In the genomic region with DNA sequence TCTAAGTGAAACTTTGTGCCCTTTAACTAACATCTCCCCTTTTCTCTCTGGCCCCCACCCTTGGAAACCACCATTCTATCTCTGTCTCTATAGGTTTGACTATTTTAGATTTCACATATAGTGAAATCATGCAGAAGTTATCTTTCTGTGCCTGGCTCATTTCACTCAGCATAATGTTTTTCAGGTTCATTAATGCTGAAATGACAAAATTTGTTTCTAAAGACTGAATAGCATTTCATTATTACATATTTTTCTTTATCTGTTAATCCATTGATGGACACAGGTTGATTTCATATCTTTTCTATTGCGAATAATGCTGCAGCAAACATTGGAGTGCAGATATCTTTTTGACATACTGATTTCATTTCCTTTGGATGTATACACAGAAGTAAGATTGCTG, we compare ENCODE assay signal across 2 cellular contexts.
TF ChIP-seq lines count a peak whose summit lies in the region.

No MANE protein-coding gene starts in this region.

TF ChIP-seq in HepG2, 621 proteins besides CTCF, POLR2A, EP300 and RAD21:
- TF ChIP-seq, protein P1, sequence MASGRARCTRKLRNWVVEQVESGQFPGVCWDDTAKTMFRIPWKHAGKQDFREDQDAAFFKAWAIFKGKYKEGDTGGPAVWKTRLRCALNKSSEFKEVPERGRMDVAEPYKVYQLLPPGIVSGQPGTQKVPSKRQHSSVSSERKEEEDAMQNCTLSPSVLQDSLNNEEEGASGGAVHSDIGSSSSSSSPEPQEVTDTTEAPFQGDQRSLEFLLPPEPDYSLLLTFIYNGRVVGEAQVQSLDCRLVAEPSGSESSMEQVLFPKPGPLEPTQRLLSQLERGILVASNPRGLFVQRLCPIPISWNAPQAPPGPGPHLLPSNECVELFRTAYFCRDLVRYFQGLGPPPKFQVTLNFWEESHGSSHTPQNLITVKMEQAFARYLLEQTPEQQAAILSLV (CRISPR knock-in tag; IDR thresholded peaks at IDR 0.05; ENCODE audit: borderline replicate concordance) = no peak
- TF ChIP-seq PHB2 (IDR thresholded peaks at IDR 0.05; ENCODE audit: partially characterized antibody) (no peak), MAFK (conservative IDR thresholded peaks at IDR 0.05 in 1 of 2, IDR thresholded peaks at IDR 0.05 in 1 of 2; ENCODE audit: low read length in 2 of 2) (peak; percentile 73 to 85), MAFF (IDR thresholded peaks at IDR 0.05; ENCODE audit: low read depth, low read length) (peak; percentile 86), GABPA (IDR thresholded peaks at IDR 0.05; ENCODE audit: low read depth, low read length) (no peak), GABPA (CRISPR knock-in tag; IDR thresholded peaks at IDR 0.05; ENCODE audit: low read depth) (no peak)

TF ChIP-seq in K562, 482 proteins besides CTCF, POLR2A, EP300 and RAD21:
- TF ChIP-seq MAFG (tag; conservative IDR thresholded peaks at IDR 0.05) (peak; percentile 50), MAFF (IDR thresholded peaks at IDR 0.05; ENCODE audit: low read length) (peak; percentile 45; the same call in 1 of the 2 replicates), YY1 (IDR thresholded peaks at IDR 0.05; ENCODE audit: borderline replicate concordance in 1 of 3, control insufficient read depth in 1 of 3, extremely low read depth in 1 of 3, insufficient read depth in 3 of 3, insufficient read length in 1 of 3, insufficient replicate concordance in 2 of 3, low read depth in 1 of 3, low read length in 2 of 3) (no peak), MAFK (IDR thresholded peaks at IDR 0.05; ENCODE audit: low read length) (peak; percentile 35; the same call in 1 of the 2 replicates), ETV6 (IDR thresholded peaks at IDR 0.05; ENCODE audit: borderline replicate concordance in 1 of 2, low read depth in 2 of 2, low read length in 1 of 2) (no peak), ETV6 (CRISPR knock-in tag; IDR thresholded peaks at IDR 0.05; ENCODE audit: borderline replicate concordance) (no peak), CTBP1 (IDR thresholded peaks at IDR 0.05; ENCODE audit: borderline replicate concordance) (no peak), ZNF316 (IDR thresholded peaks at IDR 0.05) (peak; percentile 67), C11orf30 (IDR thresholded peaks at IDR 0.05; ENCODE audit: low read depth) (peak; percentile 36; the same call in 1 of the 2 replicates), CBX3 (IDR thresholded peaks at IDR 0.05; ENCODE audit: borderline replicate concordance in 1 of 2, low read length in 2 of 2) (no peak)
- TF ChIP-seq, protein P2, sequence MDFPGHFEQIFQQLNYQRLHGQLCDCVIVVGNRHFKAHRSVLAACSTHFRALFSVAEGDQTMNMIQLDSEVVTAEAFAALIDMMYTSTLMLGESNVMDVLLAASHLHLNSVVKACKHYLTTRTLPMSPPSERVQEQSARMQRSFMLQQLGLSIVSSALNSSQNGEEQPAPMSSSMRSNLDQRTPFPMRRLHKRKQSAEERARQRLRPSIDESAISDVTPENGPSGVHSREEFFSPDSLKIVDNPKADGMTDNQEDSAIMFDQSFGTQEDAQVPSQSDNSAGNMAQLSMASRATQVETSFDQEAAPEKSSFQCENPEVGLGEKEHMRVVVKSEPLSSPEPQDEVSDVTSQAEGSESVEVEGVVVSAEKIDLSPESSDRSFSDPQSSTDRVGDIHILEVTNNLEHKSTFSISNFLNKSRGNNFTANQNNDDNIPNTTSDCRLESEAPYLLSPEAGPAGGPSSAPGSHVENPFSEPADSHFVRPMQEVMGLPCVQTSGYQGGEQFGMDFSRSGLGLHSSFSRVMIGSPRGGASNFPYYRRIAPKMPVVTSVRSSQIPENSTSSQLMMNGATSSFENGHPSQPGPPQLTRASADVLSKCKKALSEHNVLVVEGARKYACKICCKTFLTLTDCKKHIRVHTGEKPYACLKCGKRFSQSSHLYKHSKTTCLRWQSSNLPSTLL (IDR thresholded peaks at IDR 0.05) = no peak
